In genomic region chr13:42054798-42055499, GRCh38 we compare ENCODE assay signal across 18 cellular contexts. TPM values are rescaled to one million over a fixed set of nuclear protein-coding genes. Genes with fewer than 3 reads are reported as not detected.
DNase-seq lines count a peak whose midpoint lies in the region; ATAC-seq and TF ChIP-seq lines count a peak whose summit lies in the region.
"Had no signal": no experiment of that assay in that cellular context is flagged by ENCODE, and none has a peak within 500 bp of the region (broad histone marks: within the 10 kb centered on the region; RNA-seq: fewer than 3 reads in every experiment).

No MANE protein-coding gene starts in this region.

- H3K36me3 ChIP-seq in OCI-LY1 (ENCODE audit: insufficient read depth, low read length) (0 out of 2 replicates have a peak, but pooled peaks cover 3% of the 10 kb centered on the region), H7 (replicated peaks; ENCODE audit: control insufficient read depth, insufficient read depth, low read length) (no peaks in the 10 kb centered on the region)
- H3K36me3 ChIP-seq: Peyer's patch had no signal

- no peaks in the 10 kb centered on the region for H3F3A ChIP-seq in OCI-LY1 (ENCODE audit: insufficient read depth, low read length)

- no peak overlapping the region for H2AFZ ChIP-seq in OCI-LY1 (ENCODE audit: low read length)

- H3K4me1 ChIP-seq in OCI-LY1 (ENCODE audit: insufficient read depth, low read length, severe bottlenecking): peaks cover 24% of the 10 kb centered on the region
- H3K4me1 ChIP-seq: Caco-2, Peyer's patch had no signal

- no peaks in the 10 kb centered on the region for H3K79me2 ChIP-seq in OCI-LY1 (ENCODE audit: insufficient read depth, low read length)

- peaks cover 42% of the 10 kb centered on the region for H3K4me1 Mint-ChIP-seq in activated CD4-positive, alpha-beta T cell treated with anti-CD3 and anti-CD28 coated beads for 36 hours
- H3K4me1 Mint-ChIP-seq in CD4-positive, alpha-beta T cell (ENCODE audit: low read depth): peaks cover 12% of the 10 kb centered on the region

- in situ Hi-C loops in KBM-7 (cut with MboI; ENCODE audit: low pct_unique_long_range_greater_than_20kb, low sequenced_read_pairs): no loop called here

- no peaks in the 10 kb centered on the region for H3K27me3 ChIP-seq in CD4-positive, alpha-beta T cell (ENCODE audit: control insufficient read depth, insufficient read depth, low read length)
- H3K27me3 ChIP-seq in OCI-LY1 (ENCODE audit: insufficient read depth, low read length) (no peaks in the 10 kb centered on the region), H7 (ENCODE audit: control insufficient read depth, insufficient read depth, low read length) (no peaks in the 10 kb centered on the region)
- H3K27me3 ChIP-seq: Peyer's patch had no signal

- H3K4me3 ChIP-seq in OCI-LY1 (ENCODE audit: low read depth, low read length, poor library complexity, severe bottlenecking) (no peak overlapping the region), coronary artery (no peak overlapping the region), H7 (ENCODE audit: insufficient read depth, low read depth, low read length) (no peak overlapping the region)
- H3K4me3 ChIP-seq: Peyer's patch, SK-N-MC had no signal

- peaks cover 6% of the 10 kb centered on the region for H3K9me3 Mint-ChIP-seq in activated CD4-positive, alpha-beta T cell treated with anti-CD3 and anti-CD28 coated beads for 36 hours (ENCODE audit: low read depth)
- H3K9me3 Mint-ChIP-seq in CD4-positive, alpha-beta T cell: no peaks in the 10 kb centered on the region

- H3K4me3 Mint-ChIP-seq in activated CD4-positive, alpha-beta T cell treated with anti-CD3 and anti-CD28 coated beads for 36 hours: no peak overlapping the region
- H3K4me3 Mint-ChIP-seq in CD4-positive, alpha-beta T cell: peak overlapping the region; percentile 25

- peaks cover 23% of the 10 kb centered on the region for H3K36me3 Mint-ChIP-seq in activated CD4-positive, alpha-beta T cell treated with anti-CD3 and anti-CD28 coated beads for 36 hours (ENCODE audit: low read depth)
- peaks cover 6% of the 10 kb centered on the region for H3K36me3 Mint-ChIP-seq in CD4-positive, alpha-beta T cell (ENCODE audit: low read depth)

- peak; percentile 45 for ATAC-seq in activated CD4-positive, alpha-beta T cell treated with anti-CD3 and anti-CD28 coated beads for 36 hours
- no peak for ATAC-seq in CD4-positive, alpha-beta T cell (ENCODE audit: poor library complexity)
- no peak for ATAC-seq in GM21825 (IDR thresholded peaks at IDR 0.05; ENCODE audit: unreplicated experiment)

- H3K27ac Mint-ChIP-seq in activated CD4-positive, alpha-beta T cell treated with anti-CD3 and anti-CD28 coated beads for 36 hours: no peak overlapping the region
- H3K27ac Mint-ChIP-seq in CD4-positive, alpha-beta T cell: no peak overlapping the region

- no peaks in the 10 kb centered on the region; the same call in 1 of the 2 replicates for H3K9me2 ChIP-seq in OCI-LY1 (ENCODE audit: low read depth, low read length)

- no peaks in the 10 kb centered on the region for H4K20me1 ChIP-seq in OCI-LY1 (ENCODE audit: insufficient read depth, low read length)

- H3K27me3 Mint-ChIP-seq in activated CD4-positive, alpha-beta T cell treated with anti-CD3 and anti-CD28 coated beads for 36 hours: no peaks in the 10 kb centered on the region
- H3K27me3 Mint-ChIP-seq in CD4-positive, alpha-beta T cell: no peaks in the 10 kb centered on the region

- DNase-seq in activated CD4-positive, alpha-beta T cell treated with anti-CD3 and anti-CD28 coated beads for 36 hours: no peak
- no peak for DNase-seq in activated CD4-positive, alpha-beta T cell treated with anti-CD3 and anti-CD28 coated beads for 1 hour
- DNase-seq in CD4-positive, alpha-beta T cell: no peak
- DNase-seq in coronary artery (ENCODE audit: low spot score): no peak
- DNase-seq in H7: no peak
- no peak for DNase-seq in KBM-7
- DNase-seq: 8988T, Caco-2, GF-D8, NCI-H1436, NCI-H1930, NCI-H446, NCI-H526 treated with DMSO at 0.1 percent for 48 hours, Peyer's patch, SHP77 had no signal

- CTCF ChIA-PET in activated CD4-positive, alpha-beta T cell treated with anti-CD3 and anti-CD28 coated beads for 36 hours (lab: Charles Lee): no interaction called here
- CTCF ChIA-PET in CD4-positive, alpha-beta T cell (lab: Charles Lee): no interaction called here

- H3K27ac ChIP-seq in CD4-positive, alpha-beta T cell (ENCODE audit: low read depth, low read length): no peak overlapping the region
- H3K27ac ChIP-seq in OCI-LY1 (ENCODE audit: low read depth, low read length, poor library complexity, severe bottlenecking): no peak overlapping the region
- peak overlapping the region; percentile 11 to 52 for H3K27ac ChIP-seq in coronary artery
- H3K27ac ChIP-seq: Peyer's patch, SK-N-MC had no signal

- TF ChIP-seq CTCF in CD4-positive, alpha-beta T cell (IDR thresholded peaks at IDR 0.05): no peak
- no peak for TF ChIP-seq CTCF in OCI-LY1 (IDR thresholded peaks at IDR 0.05; ENCODE audit: low read length)
- no peak for TF ChIP-seq CTCF in coronary artery (IDR thresholded peaks at IDR 0.05)

- peaks cover 5% of the 10 kb centered on the region for H3K9me3 ChIP-seq in CD4-positive, alpha-beta T cell (ENCODE audit: control insufficient read depth, low read length)
- no peaks in the 10 kb centered on the region for H3K9me3 ChIP-seq in OCI-LY1 (ENCODE audit: low read length)
- H3K9me3 ChIP-seq: Caco-2, Peyer's patch had no signal

- intact Hi-C loops in activated CD4-positive, alpha-beta T cell treated with anti-CD3 and anti-CD28 coated beads for 36 hours (cut with DNase I, micrococcal nuclease): no loop called here
- intact Hi-C loops in CD4-positive, alpha-beta T cell (cut with DNase I, micrococcal nuclease): no loop called here

- H3K4me2 ChIP-seq in OCI-LY1 (ENCODE audit: low read length): 0 out of 2 replicates have a peak overlapping the region, but pooled peaks have one; percentile 10

- POLR2A ChIA-PET in activated CD4-positive, alpha-beta T cell treated with anti-CD3 and anti-CD28 coated beads for 36 hours (lab: Charles Lee): interaction anchor here (0.6 kb wide), 1 partner anchor 562 kb away, joined by 3 read pairs; no protein-coding TSS in a partner anchor
- POLR2A ChIA-PET in CD4-positive, alpha-beta T cell (lab: Charles Lee): no interaction called here

- H3K9ac ChIP-seq in OCI-LY1 (ENCODE audit: low read length): no peak overlapping the region

RNA-seq across cellular contexts. Expression of gene DGKH, which starts 6.5 kb away (rescaled TPM):
- total RNA-seq in activated CD4-positive, alpha-beta T cell treated with anti-CD3 and anti-CD28 coated beads for 36 hours: 10 to 100 TPM; 15.2 to 16.2 TPM
- total RNA-seq in CD4-positive, alpha-beta T cell: 1 to 10 TPM; 6.0 TPM
- 3.7 and 4.2 TPM in 2 replicates for total RNA-seq in H7 (2014; rRNA removed; shearing (Covaris generic))

Comparison
In these comparisons a context has a peak if more than half of its experiments do, and no peak if none do; other contexts are left out.
1. H3K27ac ChIP-seq: peak in coronary artery (2 of 2); none in CD4-positive, alpha-beta T cell (single experiment) and OCI-LY1 (single experiment).